ENCODE assay signal across 8 cellular contexts in genomic region chr7:149854611-149855367, GRCh38. TPM values are rescaled to one million over a fixed set of nuclear protein-coding genes. Genes with fewer than 3 reads are reported as not detected.
A peak's percentile ranks its signal among the peaks of the same experiment; 100 is the strongest.
DNase-seq lines count a peak whose midpoint lies in the region; ATAC-seq lines count a peak whose summit lies in the region.

No MANE protein-coding gene starts in this region.

- peaks cover 36 to 66% (median 57%) of the 10 kb centered on the region in 4 donors for H3K4me1 Mint-ChIP-seq in naive thymus-derived CD8-positive, alpha-beta T cell

- H3K27me3 ChIP-seq in ectodermal cell (ENCODE audit: control insufficient read depth, insufficient read depth, low read length, poor library complexity, severe bottlenecking), result no peaks in the 10 kb centered on the region

- no peak overlapping the region for H3K4me3 ChIP-seq in ectodermal cell (ENCODE audit: insufficient read depth, low read depth, low read length)

- no peaks in the 10 kb centered on the region for H3K9me3 Mint-ChIP-seq in naive thymus-derived CD8-positive, alpha-beta T cell

- ATAC-seq in naive thymus-derived CD8-positive, alpha-beta T cell, result peak; percentile 71 to 78
- ATAC-seq in HG03139 (IDR thresholded peaks at IDR 0.05; ENCODE audit: unreplicated experiment) (no peak), GM18867 (IDR thresholded peaks at IDR 0.05; ENCODE audit: unreplicated experiment) (no peak)

- peaks cover 20% of the 10 kb centered on the region for H3K4me1 ChIP-seq in ectodermal cell (ENCODE audit: control insufficient read depth, insufficient read depth, low read length)

- DNase-seq in AG08396 (ENCODE audit: low spot score) (peak; percentile 64), HPDE6-E6E7 (ENCODE audit: extremely low spot score) (peak; percentile 38), NCI-H82 (lab: John Stamatoyannopoulos, UW) (peak; percentile 92), HCEC 1CT (no peak)
- DNase-seq in naive thymus-derived CD8-positive, alpha-beta T cell, result peak in 4 of 10 donors; percentile 31 to 70 (median 38)

- 30% methylated on average over 12 to 13 of the region's 13 CpGs for WGBS in ectodermal cell, 2 experiments

- POLR2A ChIA-PET in naive thymus-derived CD8-positive, alpha-beta T cell (lab: Charles Lee), result interaction anchor here (0.9 to 3.9 kb wide), 4 partner anchors 10 to 29 kb away, joined by 3 to 24 read pairs (median 17); partner anchors contain the start of gene ZNF862

- no peaks in the 10 kb centered on the region for H3K36me3 ChIP-seq in ectodermal cell (ENCODE audit: control insufficient read depth, insufficient read depth, low read length)

- H3K27ac Mint-ChIP-seq in naive thymus-derived CD8-positive, alpha-beta T cell, result peak overlapping the region; percentile 47 to 84 (median 67)

- no peaks in the 10 kb centered on the region for H3K27me3 Mint-ChIP-seq in naive thymus-derived CD8-positive, alpha-beta T cell

- H3K9me3 ChIP-seq in ectodermal cell (ENCODE audit: control insufficient read depth, low read length), result no peaks in the 10 kb centered on the region

- peak overlapping the region; percentile 13 for H3K27ac ChIP-seq in ectodermal cell (ENCODE audit: insufficient read depth, low read depth, low read length, poor library complexity, severe bottlenecking)

- peak overlapping the region in 8 of 10 donors; percentile 20 to 70 (median 58) for H3K4me3 Mint-ChIP-seq in naive thymus-derived CD8-positive, alpha-beta T cell

- H3K36me3 Mint-ChIP-seq in naive thymus-derived CD8-positive, alpha-beta T cell, result peaks cover 0 to 26% (median 14%) of the 10 kb centered on the region in 3 donors

RNA-seq across cellular contexts. Expression of gene ZNF862, which starts 16.6 kb away (rescaled TPM):
- polyA plus RNA-seq in ectodermal cell (2013, experiment 1 of 4), result 11.6 TPM
- 12.1 TPM for polyA plus RNA-seq in ectodermal cell (2013, experiment 2 of 4)
- polyA plus RNA-seq in ectodermal cell (2013, experiment 3 of 4), result 8.6 TPM
- polyA plus RNA-seq in ectodermal cell (2013, experiment 4 of 4), result 9.6 TPM
- 10 to 100 TPM; 82.9 to 88.4 TPM for total RNA-seq in naive thymus-derived CD8-positive, alpha-beta T cell
- 10 to 100 TPM in 1 of 3 donors, 1 to 10 TPM in 2; 6.1 to 10.6 (median 9.6) TPM for polyA plus RNA-seq in naive thymus-derived CD8-positive, alpha-beta T cell

RNA-seq across cellular contexts. Expression of gene ATP6V0E2, which starts 19.0 kb away (rescaled TPM):
- polyA plus RNA-seq in ectodermal cell (2013, experiment 1 of 4), result 41.6 TPM
- 41.3 TPM for polyA plus RNA-seq in ectodermal cell (2013, experiment 2 of 4)
- 34.9 TPM for polyA plus RNA-seq in ectodermal cell (2013, experiment 3 of 4)
- 35.4 TPM for polyA plus RNA-seq in ectodermal cell (2013, experiment 4 of 4)
- 10 to 100 TPM; 81.7 to 90.5 TPM for total RNA-seq in naive thymus-derived CD8-positive, alpha-beta T cell
- 100 to 1,000 TPM; 209 to 253 (median 246) TPM for polyA plus RNA-seq in naive thymus-derived CD8-positive, alpha-beta T cell

Comparison
In these comparisons a context has a peak if more than half of its experiments do, and no peak if none do; other contexts are left out.
1. ATAC-seq: peak in naive thymus-derived CD8-positive, alpha-beta T cell (2 of 2); none in HG03139 (single experiment) and GM18867 (single experiment).